ENCODE assay signal across 16 cellular contexts in the genomic region with DNA sequence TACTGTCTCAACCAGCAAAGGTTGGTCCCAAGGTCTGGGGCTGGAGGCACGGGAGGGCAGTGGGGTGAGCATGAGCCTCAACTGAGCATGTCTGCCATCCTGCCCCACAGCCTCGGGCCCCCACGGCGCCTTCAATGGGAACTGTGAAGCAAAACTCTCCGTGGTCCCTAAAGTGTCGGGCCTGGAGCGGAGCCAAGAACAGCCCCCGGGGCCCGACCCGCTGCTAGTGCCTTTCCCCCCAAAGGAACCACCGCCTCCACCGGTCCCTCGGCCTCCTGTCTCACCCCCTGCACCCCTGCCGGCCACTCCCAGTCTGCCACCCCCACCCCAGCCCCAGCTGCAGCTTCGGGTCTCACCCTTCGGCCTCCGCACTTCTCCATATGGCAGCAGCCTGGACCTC. TPM values are rescaled to one million over a fixed set of nuclear protein-coding genes. Genes with fewer than 3 reads are reported as not detected.
DNase-seq lines count a peak whose midpoint lies in the region; ATAC-seq lines count a peak whose summit lies in the region.
"Had no signal": no experiment of that assay in that cellular context is flagged by ENCODE, and none has a peak within 500 bp of the region (broad histone marks: within the 10 kb centered on the region; RNA-seq: fewer than 3 reads in every experiment).

No MANE protein-coding gene starts in this region.

- no peaks in the 10 kb centered on the region for H3K9me3 Mint-ChIP-seq in activated T-cell treated with anti-CD3 and anti-CD28 coated beads, Interleukin-2, amount 50 U/mL, for 24 hours

- H3K36me3 ChIP-seq in effector memory CD4-positive, alpha-beta T cell (ENCODE audit: control insufficient read depth, insufficient read depth, low read length), result peaks cover 62% of the 10 kb centered on the region
- H3K36me3 ChIP-seq in skeletal muscle satellite cell (ENCODE audit: insufficient read depth, low read length), result peaks cover 66% of the 10 kb centered on the region

- H3K9me3 ChIP-seq in T-helper 17 cell (ENCODE audit: control insufficient read depth, low read length, poor library complexity, severe bottlenecking) (no peaks in the 10 kb centered on the region), skeletal muscle satellite cell (replicated peaks; ENCODE audit: low read length) (no peaks in the 10 kb centered on the region)
- H3K9me3 ChIP-seq in effector memory CD4-positive, alpha-beta T cell (ENCODE audit: control insufficient read depth, low read length), result no peaks in the 10 kb centered on the region
- H3K9me3 ChIP-seq: ascending aorta had no signal

- peak overlapping the region; percentile 27 for H3K9ac ChIP-seq in skeletal muscle satellite cell (ENCODE audit: low read depth, low read length)

- H3K27me3 Mint-ChIP-seq in activated T-cell treated with anti-CD3 and anti-CD28 coated beads, Interleukin-2, amount 50 U/mL, for 24 hours, result no peaks in the 10 kb centered on the region
- H3K27me3 Mint-ChIP-seq in T-helper 17 cell, result no peaks in the 10 kb centered on the region
- H3K27me3 Mint-ChIP-seq: progenitor cell of endocrine pancreas had no signal

- peak overlapping the region; percentile 7 for H3K27ac ChIP-seq in effector memory CD4-positive, alpha-beta T cell (ENCODE audit: insufficient read depth, low read length, poor library complexity, severe bottlenecking)
- H3K27ac ChIP-seq: ascending aorta, epithelial cell of prostate had no signal

- peaks cover 39% of the 10 kb centered on the region for H3K4me1 Mint-ChIP-seq in activated T-cell treated with anti-CD3 and anti-CD28 coated beads, Interleukin-2, amount 50 U/mL, for 24 hours (ENCODE audit: low read depth)
- H3K4me1 Mint-ChIP-seq in T-helper 17 cell, result peaks cover 42% of the 10 kb centered on the region

- no peaks in the 10 kb centered on the region for H3K27me3 ChIP-seq in effector memory CD4-positive, alpha-beta T cell (replicated peaks; ENCODE audit: control insufficient read depth, insufficient read depth, low read length, poor library complexity, severe bottlenecking)
- no peaks in the 10 kb centered on the region for H3K27me3 ChIP-seq in skeletal muscle satellite cell (ENCODE audit: control insufficient read depth, insufficient read depth, low read length)
- H3K27me3 ChIP-seq: ascending aorta had no signal

- H3K4me3 Mint-ChIP-seq in activated T-cell treated with anti-CD3 and anti-CD28 coated beads, Interleukin-2, amount 50 U/mL, for 24 hours, result peak overlapping the region; percentile 98
- peak overlapping the region; percentile 97 for H3K4me3 Mint-ChIP-seq in T-helper 17 cell

- H3K27ac Mint-ChIP-seq in activated T-cell treated with anti-CD3 and anti-CD28 coated beads, Interleukin-2, amount 50 U/mL, for 24 hours, result peak overlapping the region; percentile 99
- H3K27ac Mint-ChIP-seq in T-helper 17 cell, result peak overlapping the region; percentile 96

- ATAC-seq in T-helper 17 cell (no peak), GM18868 (IDR thresholded peaks at IDR 0.05; ENCODE audit: unreplicated experiment) (no peak)
- ATAC-seq: left lobe of liver had no signal

- no peak overlapping the region for H3K4me3 ChIP-seq in effector memory CD4-positive, alpha-beta T cell (ENCODE audit: insufficient read depth, low read depth, low read length, poor library complexity, severe bottlenecking)
- H3K4me3 ChIP-seq in skeletal muscle satellite cell (ENCODE audit: low read length), result no peak overlapping the region

- no peak for DNase-seq in activated T-cell treated with anti-CD3 and anti-CD28 coated beads, Interleukin-2, amount 50 U/mL, for 24 hours
- DNase-seq in activated T-cell treated with anti-CD3 and anti-CD28 coated beads for 4 hours, result no peak
- no peak for DNase-seq in T-helper 17 cell
- no peak for DNase-seq in effector memory CD4-positive, alpha-beta T cell
- DNase-seq in NCI-H526 treated with DMSO at 0.1 percent for 48 hours (lab: John Stamatoyannopoulos, UW), result no peak
- DNase-seq in HUDEP-2 (lab: John Stamatoyannopoulos, UW; ENCODE audit: unreplicated experiment in 76 of 76), result no peak
- DNase-seq: GF-D8, Kasumi-1, NCI-H1417, NCI-H345 had no signal

- peak overlapping the region; percentile 88 for H3K4me2 ChIP-seq in skeletal muscle satellite cell (ENCODE audit: low read length)

- peaks cover 39% of the 10 kb centered on the region for H3K4me1 ChIP-seq in effector memory CD4-positive, alpha-beta T cell (ENCODE audit: control insufficient read depth, insufficient read depth, low read length, poor library complexity, severe bottlenecking)
- peaks cover 16% of the 10 kb centered on the region for H3K4me1 ChIP-seq in skeletal muscle satellite cell (ENCODE audit: control insufficient read depth, insufficient read depth, low read length)

- H3K36me3 Mint-ChIP-seq in activated T-cell treated with anti-CD3 and anti-CD28 coated beads, Interleukin-2, amount 50 U/mL, for 24 hours (ENCODE audit: low read depth), result peaks cover 83% of the 10 kb centered on the region
- H3K36me3 Mint-ChIP-seq in T-helper 17 cell (ENCODE audit: low read depth), result peaks cover 8% of the 10 kb centered on the region

RNA-seq across cellular contexts. Expression of gene FBRS, which starts 4.2 kb away (rescaled TPM):
- 100 to 1,000 TPM; 217 to 246 TPM for total RNA-seq in T-helper 17 cell
- 9.9 and 22.1 TPM in 2 replicates for total RNA-seq in skeletal muscle satellite cell (2012; rRNA removed)

RNA-seq across cellular contexts. Expression of gene PRR14, which starts 11.7 kb away (rescaled TPM):
- total RNA-seq in T-helper 17 cell, result 10 to 100 TPM; 74.1 to 89.1 TPM
- total RNA-seq in skeletal muscle satellite cell (2012; rRNA removed), result 3.8 and 6.8 TPM in 2 replicates

RNA-seq across cellular contexts. Expression of gene SRCAP, which starts 36.5 kb away (rescaled TPM):
- total RNA-seq in T-helper 17 cell, result 10 to 100 TPM; 86.9 to 90.5 TPM
- total RNA-seq in skeletal muscle satellite cell (2012; rRNA removed), result 12.4 and 12.7 TPM in 2 replicates

RNA-seq across cellular contexts. Expression of gene ZNF689, which starts 52.3 kb away (rescaled TPM):
- total RNA-seq in T-helper 17 cell, result 10 to 100 TPM in 1 of 2 donors, 1 to 10 TPM in 1; 8.3 to 14.4 TPM
- 4.4 and 6.1 TPM in 2 replicates for total RNA-seq in skeletal muscle satellite cell (2012; rRNA removed)
